ENCODE assay signal across 8 cellular contexts in the genomic region with DNA sequence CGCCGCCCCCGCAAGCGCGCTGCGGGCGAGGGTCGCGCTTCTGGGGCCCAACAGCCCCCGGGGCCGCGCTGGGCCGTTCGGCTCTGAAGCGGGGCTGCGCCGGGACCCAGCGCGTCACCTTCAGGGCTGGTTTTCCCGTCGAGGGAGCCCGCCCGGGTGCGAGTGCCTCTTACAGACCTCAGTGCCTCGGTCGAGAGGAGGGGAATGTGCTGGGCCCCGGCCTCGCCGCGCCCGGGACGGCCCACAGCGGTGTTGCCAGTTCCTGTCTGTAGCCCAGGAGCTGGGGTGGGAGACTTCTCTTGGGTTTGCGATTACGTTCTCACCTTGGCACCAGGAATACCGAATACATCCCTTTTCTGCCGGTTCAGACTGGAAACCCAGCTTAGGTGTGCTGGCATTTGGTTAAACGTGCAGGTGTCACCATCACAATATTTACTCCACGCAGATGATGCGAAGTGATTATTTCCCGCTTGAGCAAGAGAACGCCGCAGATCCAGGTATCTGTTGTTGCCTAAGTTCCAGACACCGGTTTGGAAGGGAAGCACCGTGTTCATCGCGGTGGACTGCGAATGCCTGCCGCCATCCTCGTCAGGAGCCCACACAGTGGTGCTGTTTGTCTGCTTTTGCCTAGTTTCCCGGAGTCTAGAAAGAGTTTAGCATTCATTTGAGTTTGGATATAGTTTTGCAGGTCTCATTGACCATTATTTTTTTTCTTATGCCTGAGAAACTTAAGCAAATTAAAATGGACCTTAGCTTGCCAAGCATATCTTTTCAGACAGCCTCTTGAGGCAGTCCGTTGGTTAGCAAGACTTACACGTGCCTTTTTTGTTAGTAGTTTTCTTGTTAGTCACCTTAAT. TPM values are rescaled to one million over a fixed set of nuclear protein-coding genes. Genes with fewer than 3 reads are reported as not detected.
DNase-seq lines count a peak whose midpoint lies in the region; ATAC-seq and TF ChIP-seq lines count a peak whose summit lies in the region.

No MANE protein-coding gene starts in this region.

- intact Hi-C loops in vagina (cut with DNase I), result loop anchor here (1.0 kb wide), 1 partner anchor 76 kb away; a partner anchor contains a TSS

- peak overlapping the region; percentile 1 for H2AFZ ChIP-seq in neural cell (ENCODE audit: low read depth, low read length)

- peak; percentile 10 for TF ChIP-seq CTCF in GM12873 (IDR thresholded peaks at IDR 0.05; ENCODE audit: insufficient read depth, low read depth, low read length, missing control alignments)
- peak; percentile 52 for TF ChIP-seq CTCF in foreskin keratinocyte (conservative IDR thresholded peaks at IDR 0.05)
- peak; percentile 72 for TF ChIP-seq CTCF in neural cell (IDR thresholded peaks at IDR 0.05; ENCODE audit: poor library complexity, severe bottlenecking)
- peak in 1 of 3 experiments; percentile 12 for TF ChIP-seq CTCF in vagina (IDR thresholded peaks at IDR 0.05)

- peak; percentile 32 for DNase-seq in A172 (ENCODE audit: low spot score)
- peak; percentile 42 for DNase-seq in NCI-H69 (lab: John Stamatoyannopoulos, UW)
- peak; percentile 33 for DNase-seq in activated effector memory CD4-positive, alpha-beta T cell treated with Interleukin-2 at 50 U/mL for 16 hours
- peak in 1 of 2 donors; percentile 46 for DNase-seq in foreskin keratinocyte
- DNase-seq in vagina (ENCODE audit: extremely low spot score in 2 of 2), result no peak

- peaks cover 39% of the 10 kb centered on the region for H3K79me2 ChIP-seq in neural cell (replicated peaks; ENCODE audit: insufficient read depth, low read length)

- H3K27ac ChIP-seq in foreskin keratinocyte, result peak overlapping the region; percentile 61
- H3K27ac ChIP-seq in neural cell (ENCODE audit: low read length), result peak overlapping the region; percentile 65
- H3K27ac ChIP-seq in vagina, result peak overlapping the region; percentile 100

- no peak for TF ChIP-seq EP300 in neural cell (conservative IDR thresholded peaks at IDR 0.05; ENCODE audit: poor library complexity, severe bottlenecking)

- TF ChIP-seq RAD21 in neural cell (conservative IDR thresholded peaks at IDR 0.05), result peak; percentile 78

- H3K4me3 ChIP-seq in neural cell (ENCODE audit: low read length) (peak overlapping the region; percentile 93), vagina (peak overlapping the region; percentile 63 to 98)

- ATAC-seq in foreskin keratinocyte, result no peak
- no peak for ATAC-seq in HG02970 (IDR thresholded peaks at IDR 0.05; ENCODE audit: low FRiP score, unreplicated experiment)

- H3K9ac ChIP-seq in neural cell (ENCODE audit: low read length), result peak overlapping the region; percentile 79

- peak overlapping the region; percentile 72 for H3K4me2 ChIP-seq in neural cell (ENCODE audit: low read length)

- H4K20me1 ChIP-seq in neural cell (ENCODE audit: insufficient read depth), result peaks cover 5% of the 10 kb centered on the region

- H3K9me3 ChIP-seq in neural cell (ENCODE audit: low read length) (no peaks in the 10 kb centered on the region), vagina (no peaks in the 10 kb centered on the region)

- peaks cover 14% of the 10 kb centered on the region for H3K4me1 ChIP-seq in foreskin keratinocyte
- H3K4me1 ChIP-seq in vagina, result peaks cover 51% of the 10 kb centered on the region

- H3F3A ChIP-seq in neural cell (ENCODE audit: insufficient read depth, low read length, poor library complexity, severe bottlenecking), result peaks cover 3% of the 10 kb centered on the region

- H3K27me3 ChIP-seq in foreskin keratinocyte, result no peaks in the 10 kb centered on the region
- H3K27me3 ChIP-seq in neural cell (ENCODE audit: insufficient read depth, low read depth, low read length), result no peaks in the 10 kb centered on the region
- no peaks in the 10 kb centered on the region for H3K27me3 ChIP-seq in vagina

- no peak for TF ChIP-seq POLR2A in vagina (IDR thresholded peaks at IDR 0.05)

- H3K9me2 ChIP-seq in neural cell (ENCODE audit: insufficient read depth, low read length), result no peaks in the 10 kb centered on the region

- H3K36me3 ChIP-seq in neural cell (ENCODE audit: insufficient read depth, low read length) (no peaks in the 10 kb centered on the region), vagina (no peaks in the 10 kb centered on the region)

TF ChIP-seq in neural cell, 6 proteins besides CTCF, POLR2A, EP300 and RAD21:
- TF ChIP-seq SMC3 (conservative IDR thresholded peaks at IDR 0.05; ENCODE audit: poor library complexity) (peak; percentile 68), TAF1 (IDR thresholded peaks at IDR 0.05; ENCODE audit: low read depth) (no peak), EZH2 (IDR thresholded peaks at IDR 0.05; ENCODE audit: borderline replicate concordance, insufficient read depth, low read length, poor library complexity, severe bottlenecking) (no peak), POLR2AphosphoS5 (IDR thresholded peaks at IDR 0.05) (no peak), MXI1 (conservative IDR thresholded peaks at IDR 0.05; ENCODE audit: poor library complexity, severe bottlenecking) (peak; percentile 72)
- TF ChIP-seq, protein P1, sequence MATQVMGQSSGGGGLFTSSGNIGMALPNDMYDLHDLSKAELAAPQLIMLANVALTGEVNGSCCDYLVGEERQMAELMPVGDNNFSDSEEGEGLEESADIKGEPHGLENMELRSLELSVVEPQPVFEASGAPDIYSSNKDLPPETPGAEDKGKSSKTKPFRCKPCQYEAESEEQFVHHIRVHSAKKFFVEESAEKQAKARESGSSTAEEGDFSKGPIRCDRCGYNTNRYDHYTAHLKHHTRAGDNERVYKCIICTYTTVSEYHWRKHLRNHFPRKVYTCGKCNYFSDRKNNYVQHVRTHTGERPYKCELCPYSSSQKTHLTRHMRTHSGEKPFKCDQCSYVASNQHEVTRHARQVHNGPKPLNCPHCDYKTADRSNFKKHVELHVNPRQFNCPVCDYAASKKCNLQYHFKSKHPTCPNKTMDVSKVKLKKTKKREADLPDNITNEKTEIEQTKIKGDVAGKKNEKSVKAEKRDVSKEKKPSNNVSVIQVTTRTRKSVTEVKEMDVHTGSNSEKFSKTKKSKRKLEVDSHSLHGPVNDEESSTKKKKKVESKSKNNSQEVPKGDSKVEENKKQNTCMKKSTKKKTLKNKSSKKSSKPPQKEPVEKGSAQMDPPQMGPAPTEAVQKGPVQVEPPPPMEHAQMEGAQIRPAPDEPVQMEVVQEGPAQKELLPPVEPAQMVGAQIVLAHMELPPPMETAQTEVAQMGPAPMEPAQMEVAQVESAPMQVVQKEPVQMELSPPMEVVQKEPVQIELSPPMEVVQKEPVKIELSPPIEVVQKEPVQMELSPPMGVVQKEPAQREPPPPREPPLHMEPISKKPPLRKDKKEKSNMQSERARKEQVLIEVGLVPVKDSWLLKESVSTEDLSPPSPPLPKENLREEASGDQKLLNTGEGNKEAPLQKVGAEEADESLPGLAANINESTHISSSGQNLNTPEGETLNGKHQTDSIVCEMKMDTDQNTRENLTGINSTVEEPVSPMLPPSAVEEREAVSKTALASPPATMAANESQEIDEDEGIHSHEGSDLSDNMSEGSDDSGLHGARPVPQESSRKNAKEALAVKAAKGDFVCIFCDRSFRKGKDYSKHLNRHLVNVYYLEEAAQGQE (IDR thresholded peaks at IDR 0.05; ENCODE audit: borderline replicate concordance), result no peak

RNA-seq across cellular contexts. Expression of a gene that starts 0.9 kb away (rescaled TPM):
- 27.4 and 35.9 TPM in 2 replicates for total RNA-seq in A172 (2014; rRNA removed; shearing (Covaris generic))
- total RNA-seq in foreskin keratinocyte (38.5 and 44.2 TPM in 2 replicates), vagina (44.9 TPM)
- polyA plus RNA-seq in foreskin keratinocyte (47.0 and 51.8 TPM in 2 replicates), neural cell (73.1 and 79.7 TPM in 2 replicates)
- polyA minus RNA-seq in neural cell, result 59.9 and 73.6 TPM in 2 replicates

RNA-seq across cellular contexts. Expression of a gene that starts 9.5 kb away (rescaled TPM):
- 18.4 and 19.8 TPM in 2 replicates for total RNA-seq in A172 (2014; rRNA removed; shearing (Covaris generic))
- total RNA-seq in foreskin keratinocyte (17.5 and 18.1 TPM in 2 replicates), vagina (93.3 TPM)
- polyA plus RNA-seq in foreskin keratinocyte (10.2 and 12.8 TPM in 2 replicates), neural cell (20.6 and 23.8 TPM in 2 replicates)
- polyA minus RNA-seq in neural cell, result 25.9 and 38.7 TPM in 2 replicates

Comparison
In these comparisons a context has a peak if more than half of its experiments do, and no peak if none do; other contexts are left out.
1. DNase-seq: peak in A172 (single experiment), NCI-H69 (single experiment) and activated effector memory CD4-positive, alpha-beta T cell treated with Interleukin-2 at 50 U/mL for 16 hours (single experiment); none in vagina (0 of 2).
2. Peak in every context shown above with its lines, with median percentiles within 50 percentile points of each other: H3K27ac ChIP-seq.